22 cellular contexts compared by ENCODE assay signal in the genomic region with DNA sequence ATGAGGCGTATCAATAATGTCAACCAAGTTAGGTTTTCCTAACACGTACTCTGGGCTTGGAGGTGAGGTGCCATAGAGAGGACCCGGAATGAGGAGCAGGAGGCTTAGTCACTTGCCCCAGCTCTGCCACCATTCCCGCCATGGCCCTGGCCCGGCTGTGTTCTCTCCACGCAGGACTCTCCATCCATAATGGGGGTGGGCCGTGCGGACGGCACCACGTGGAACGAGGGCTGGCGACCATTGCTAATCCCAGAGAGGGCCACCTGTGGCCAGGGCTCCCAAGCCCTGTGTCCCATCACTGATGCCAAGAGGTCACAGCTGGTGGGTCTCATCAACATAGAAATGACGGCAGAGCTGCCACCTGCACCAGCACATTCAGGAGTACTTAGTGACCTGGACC.
"Had no signal": no experiment of that assay in that cellular context is flagged by ENCODE, and none has a peak within 500 bp of the region (broad histone marks: within the 10 kb centered on the region; RNA-seq: fewer than 3 reads in every experiment).

No MANE protein-coding gene starts in this region.

- H3K4me1 Mint-ChIP-seq: activated naive CD4-positive, alpha-beta T cell treated with anti-CD3 and anti-CD28 coated beads, Interleukin-2, amount 50 U/mL, for 24 hours had no signal

- H3K36me3 ChIP-seq: ascending aorta had no signal

- H3K36me3 Mint-ChIP-seq: activated naive CD4-positive, alpha-beta T cell treated with anti-CD3 and anti-CD28 coated beads, Interleukin-2, amount 50 U/mL, for 24 hours had no signal

- H3K27ac Mint-ChIP-seq: activated naive CD4-positive, alpha-beta T cell treated with anti-CD3 and anti-CD28 coated beads, Interleukin-2, amount 50 U/mL, for 24 hours; activated T-helper 2 cell treated with anti-CD3 and anti-CD28 coated beads, Interferon-gamma antibody, Interleukin-2, Interleukin-4, amounts not matched to agents 10 μg/mL and 5 μg/mL and 100 μg/mL, durations not matched to agents 14 hours and 24 hours and 36 hours; T-helper 1 cell treated with Interleukin-12 subunit alpha and Interleukin-12 subunit beta and Interleukin-4 antibody, amounts not matched to agents 30 μg/mL and 1 μg/mL, for 36 hours had no signal

- H3K4me1 ChIP-seq: ascending aorta, body of pancreas had no signal

- ATAC-seq: activated CD4-positive, CD25-positive, alpha-beta regulatory T cell treated with anti-CD3 and anti-CD28 coated beads, Interleukin-2, amount 50 U/mL, for 24 hours; activated T-cell treated with anti-CD3 and anti-CD28 coated beads, Interleukin-2, amount 50 U/mL, for 72 hours; body of pancreas; K562; PC-3 had no signal

- H3K4me3 ChIP-seq: ascending aorta, body of pancreas, K562 had no signal

- H3K9me3 ChIP-seq: ascending aorta, body of pancreas had no signal

- DNase-seq: activated CD4-positive, alpha-beta T cell treated with anti-CD3 and anti-CD28 coated beads for 48 hours; activated CD4-positive, alpha-beta T cell treated with anti-CD3 and anti-CD28 coated beads, Interleukin-2, amount 50 U/mL, for 4 hours; activated CD8-positive, alpha-beta T cell treated with anti-CD3 and anti-CD28 coated beads, Interleukin-2, amount 10 ng/mL, durations not matched to agents 7 days and 5 days; activated naive CD4-positive, alpha-beta T cell; activated T-cell treated with anti-CD3 and anti-CD28 coated beads, Interleukin-2, amount 50 U/mL, for 72 hours; amniotic stem cell; body of pancreas; Karpas-422; MM.1S; NCI-H1105; NCI-H1436; NCI-H1694 treated with DMSO at 0.1 percent for 48 hours; NCI-H2029 treated with DMSO at 0.1 percent for 48 hours; NCI-H510A treated with DMSO at 0.1 percent for 48 hours; PC-3; SHP77 treated with DMSO at 0.1 percent for 48 hours had no signal

- H3K27me3 Mint-ChIP-seq: activated naive CD4-positive, alpha-beta T cell treated with anti-CD3 and anti-CD28 coated beads, Interleukin-2, amount 50 U/mL, for 24 hours had no signal

- H3K27me3 ChIP-seq: ascending aorta, body of pancreas had no signal

- H3K9me3 Mint-ChIP-seq: activated naive CD4-positive, alpha-beta T cell treated with anti-CD3 and anti-CD28 coated beads, Interleukin-2, amount 50 U/mL, for 24 hours; activated T-cell treated with anti-CD3 and anti-CD28 coated beads, Interleukin-2, amount 50 U/mL, for 72 hours; activated T-helper 2 cell treated with anti-CD3 and anti-CD28 coated beads, Interferon-gamma antibody, Interleukin-2, Interleukin-4, amounts not matched to agents 10 μg/mL and 5 μg/mL and 100 μg/mL, durations not matched to agents 14 hours and 24 hours and 36 hours; T-helper 1 cell treated with Interleukin-12 subunit alpha and Interleukin-12 subunit beta and Interleukin-4 antibody, amounts not matched to agents 30 μg/mL and 1 μg/mL, for 36 hours had no signal

- H3K27ac ChIP-seq: ascending aorta, body of pancreas had no signal

- H3K4me3 Mint-ChIP-seq: activated CD8-positive, alpha-beta T cell treated with anti-CD3 and anti-CD28 coated beads, Interleukin-2, amount 10 ng/mL, durations not matched to agents 7 days and 5 days; activated naive CD4-positive, alpha-beta T cell treated with anti-CD3 and anti-CD28 coated beads, Interleukin-2, amount 50 U/mL, for 24 hours; activated T-cell treated with anti-CD3 and anti-CD28 coated beads, Interleukin-2, amount 50 U/mL, for 72 hours; T-helper 1 cell treated with Interleukin-12 subunit alpha and Interleukin-12 subunit beta and Interleukin-4 antibody, amounts not matched to agents 30 μg/mL and 1 μg/mL, for 36 hours had no signal
